Comparison of ENCODE assay signal across 12 cellular contexts in the genomic region with DNA sequence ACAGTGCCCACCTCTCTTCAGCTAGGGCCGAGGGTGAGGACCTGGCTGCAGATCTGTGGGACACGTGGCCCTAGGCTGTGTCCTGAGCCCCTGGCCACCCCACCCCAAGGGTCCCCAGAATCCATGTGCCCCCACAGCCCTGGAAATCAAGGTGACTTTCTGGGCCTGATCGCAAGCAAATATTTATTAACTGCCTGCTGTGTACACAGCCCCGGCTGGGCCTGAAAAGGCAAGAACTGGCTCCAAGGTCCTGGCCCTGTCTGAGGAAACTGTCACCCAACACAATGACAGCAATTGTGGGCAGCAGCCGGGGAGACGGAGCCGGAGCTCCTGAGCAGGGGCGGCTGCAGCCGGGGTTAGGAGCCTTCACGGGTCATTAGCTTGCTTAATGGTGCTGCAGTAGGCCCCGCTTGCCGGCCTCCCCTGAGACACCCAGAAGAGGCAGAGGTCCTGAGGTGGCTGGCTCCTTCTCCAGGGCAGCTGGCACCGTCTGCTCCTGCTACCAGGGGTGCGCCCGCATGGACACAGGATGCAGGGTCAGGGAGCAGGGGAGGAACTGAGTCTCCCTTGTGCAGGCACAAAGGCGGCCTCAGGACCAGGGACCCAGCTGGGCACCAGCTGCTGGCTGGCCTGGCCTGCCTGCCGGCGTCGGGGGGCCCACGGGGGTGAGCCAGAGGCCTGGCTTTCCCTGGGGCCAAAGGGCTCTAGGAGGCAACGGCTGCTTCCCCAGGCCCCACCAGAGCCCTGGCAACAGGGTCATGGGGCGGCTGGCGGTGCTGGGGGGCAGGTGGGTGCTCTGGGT. TPM values are rescaled to one million over a fixed set of nuclear protein-coding genes. Genes with fewer than 3 reads are reported as not detected.
DNase-seq lines count a peak whose midpoint lies in the region; ATAC-seq lines count a peak whose summit lies in the region.
"Had no signal": no experiment of that assay in that cellular context is flagged by ENCODE, and none has a peak within 500 bp of the region (broad histone marks: within the 10 kb centered on the region; RNA-seq: fewer than 3 reads in every experiment).

No MANE protein-coding gene starts in this region.

- H3K4me1 ChIP-seq in right cardiac atrium (ENCODE audit: control insufficient read depth, insufficient read depth, low read length): no peaks in the 10 kb centered on the region

- H3K4me3 Mint-ChIP-seq in activated CD4-positive, alpha-beta T cell treated with anti-CD3 and anti-CD28 coated beads, Interleukin-2, amount 10 ng/mL, durations not matched to agents 7 days and 5 days: no peak overlapping the region
- H3K4me3 Mint-ChIP-seq: B cell had no signal

- no peaks in the 10 kb centered on the region for H3K9me3 ChIP-seq in right cardiac atrium (ENCODE audit: control insufficient read depth, low read length)

- CTCF ChIA-PET in activated CD4-positive, alpha-beta T cell treated with anti-CD3 and anti-CD28 coated beads, Interleukin-2, amount 10 ng/mL, durations not matched to agents 7 days and 5 days (lab: Charles Lee): no interaction called here

- H3K36me3 Mint-ChIP-seq in activated CD4-positive, alpha-beta T cell treated with anti-CD3 and anti-CD28 coated beads, Interleukin-2, amount 10 ng/mL, durations not matched to agents 7 days and 5 days (ENCODE audit: low read depth): no peaks in the 10 kb centered on the region

- peak; percentile 3 for DNase-seq in activated CD4-positive, alpha-beta T cell treated with anti-CD3 and anti-CD28 coated beads, Interleukin-2, amount 10 ng/mL, durations not matched to agents 7 days and 5 days
- DNase-seq in activated CD4-positive, alpha-beta T cell treated with anti-CD3 and anti-CD28 coated beads, Interleukin-2, amount 50 U/mL, for 4 hours: no peak
- DNase-seq in SK-N-DZ (ENCODE audit: low spot score) (peak; percentile 61), right cardiac atrium (peak in 2 of 3 donors; percentile 16 to 37), sciatic nerve (ENCODE audit: low spot score) (peak; percentile 48), NAMALWA (ENCODE audit: low spot score) (no peak), G401 (ENCODE audit: low spot score) (no peak), midbrain (lab: John Stamatoyannopoulos, UW) (no peak)
- DNase-seq: caudate nucleus, MV-4-11, SIG-M5 had no signal

- peaks cover 4% of the 10 kb centered on the region for H3K27me3 Mint-ChIP-seq in activated CD4-positive, alpha-beta T cell treated with anti-CD3 and anti-CD28 coated beads, Interleukin-2, amount 10 ng/mL, durations not matched to agents 7 days and 5 days

- no peaks in the 10 kb centered on the region for H3K27me3 ChIP-seq in right cardiac atrium (ENCODE audit: control insufficient read depth, insufficient read depth)

- H3K4me1 Mint-ChIP-seq in activated CD4-positive, alpha-beta T cell treated with anti-CD3 and anti-CD28 coated beads, Interleukin-2, amount 10 ng/mL, durations not matched to agents 7 days and 5 days: no peaks in the 10 kb centered on the region
- H3K4me1 Mint-ChIP-seq: B cell had no signal

- ATAC-seq in right cardiac atrium: no peak
- ATAC-seq in sciatic nerve: peak; percentile 33

- H3K9me3 Mint-ChIP-seq in activated CD4-positive, alpha-beta T cell treated with anti-CD3 and anti-CD28 coated beads, Interleukin-2, amount 10 ng/mL, durations not matched to agents 7 days and 5 days: no peaks in the 10 kb centered on the region

- in situ Hi-C loops in G401 (cut with HindIII; ENCODE audit: low sequenced_read_pairs): no loop called here

- H3K27ac Mint-ChIP-seq in activated CD4-positive, alpha-beta T cell treated with anti-CD3 and anti-CD28 coated beads, Interleukin-2, amount 10 ng/mL, durations not matched to agents 7 days and 5 days: no peak overlapping the region
- H3K27ac Mint-ChIP-seq: B cell had no signal

- no peak overlapping the region for H3K4me3 ChIP-seq in right cardiac atrium (ENCODE audit: low read length)

- H3K27ac ChIP-seq in right cardiac atrium (ENCODE audit: low read length): no peak overlapping the region

- POLR2A ChIA-PET in activated CD4-positive, alpha-beta T cell treated with anti-CD3 and anti-CD28 coated beads, Interleukin-2, amount 10 ng/mL, durations not matched to agents 7 days and 5 days (lab: Charles Lee): no interaction called here

- 71% methylated on average over 23 of the region's 23 CpGs for WGBS in right cardiac atrium

- intact Hi-C loops in right cardiac atrium (cut with DNase I): no loop called here
- intact Hi-C loops in sciatic nerve (cut with DNase I): no loop called here

RNA-seq across cellular contexts. Expression of a gene that starts 24.1 kb away (rescaled TPM):
- 10 to 100 TPM; 28.7 to 30.7 TPM for total RNA-seq in activated CD4-positive, alpha-beta T cell treated with anti-CD3 and anti-CD28 coated beads, Interleukin-2, amount 10 ng/mL, durations not matched to agents 7 days and 5 days
- polyA plus RNA-seq in SK-N-DZ (2014; cell fraction: cytosol; rRNA removed): 1.6 and 4.8 TPM in 2 replicates
- polyA plus RNA-seq in SK-N-DZ (2014; cell fraction: nucleus; rRNA removed): 111 and 125 TPM in 2 replicates
- total RNA-seq in right cardiac atrium: 10 to 100 TPM; 22.0 to 28.8 (median 23.0) TPM
- 26.1 TPM for polyA plus RNA-seq in right cardiac atrium
- total RNA-seq in sciatic nerve: 47.5 TPM
- 1.3 and 5.4 TPM in 2 replicates for total RNA-seq in G401 (2014; rRNA removed; shearing (Covaris generic))

Comparison
In these comparisons a context has a peak if more than half of its experiments do, and no peak if none do; other contexts are left out.
1. DNase-seq: peak in activated CD4-positive, alpha-beta T cell treated with anti-CD3 and anti-CD28 coated beads, Interleukin-2, amount 10 ng/mL, durations not matched to agents 7 days and 5 days (single experiment), SK-N-DZ (single experiment), right cardiac atrium (2 of 3) and sciatic nerve (single experiment); none in activated CD4-positive, alpha-beta T cell treated with anti-CD3 and anti-CD28 coated beads, Interleukin-2, amount 50 U/mL, for 4 hours (0 of 2), NAMALWA (single experiment), G401 (single experiment) and midbrain (single experiment).